ENCODE assay signal across 34 cellular contexts in genomic region chr6:137170266-137171052, GRCh38. TPM values are rescaled to one million over a fixed set of nuclear protein-coding genes. Genes with fewer than 3 reads are reported as not detected.
"Had no signal": no experiment of that assay in that cellular context is flagged by ENCODE, and none has a peak within 500 bp of the region (broad histone marks: within the 10 kb centered on the region; RNA-seq: fewer than 3 reads in every experiment).

No MANE protein-coding gene starts in this region.

- H3K9me3 ChIP-seq: psoas muscle, thoracic aorta, uterus had no signal

- H3K27me3 ChIP-seq: neural progenitor cell, uterus had no signal

- H3K9me3 Mint-ChIP-seq: activated naive CD4-positive, alpha-beta T cell treated with anti-CD3 and anti-CD28 coated beads, Interleukin-2, amount 50 U/mL, for 24 hours; activated T-cell treated with anti-CD3 and anti-CD28 coated beads, Interleukin-2, amount 50 U/mL, for 24 hours; activated T-helper 17 cell treated with anti-CD3 and anti-CD28 coated beads, Interleukin-2, amount 50 U/mL, for 72 hours; natural killer cell had no signal

- H3K4me3 Mint-ChIP-seq: activated CD4-positive, alpha-beta memory T cell treated with anti-CD3 and anti-CD28 coated beads for 36 hours; activated CD4-positive, alpha-beta T cell treated with anti-CD3 and anti-CD28 coated beads, Interleukin-2, amount 10 ng/mL, durations not matched to agents 24 days and 14 days; activated naive CD4-positive, alpha-beta T cell treated with anti-CD3 and anti-CD28 coated beads, Interleukin-2, amount 50 U/mL, for 24 hours; activated naive CD8-positive, alpha-beta T cell treated with anti-CD3 and anti-CD28 coated beads, Interleukin-2, amount 50 U/mL, for 24 hours; activated T-cell treated with anti-CD3 and anti-CD28 coated beads, Interleukin-2, amount 50 U/mL, for 24 hours; activated T-helper 17 cell treated with anti-CD3 and anti-CD28 coated beads, Interleukin-2, amount 50 U/mL, for 72 hours; effector memory CD8-positive, alpha-beta T cell; natural killer cell; neural progenitor cell; type B pancreatic cell had no signal

- H3K36me3 Mint-ChIP-seq: activated naive CD4-positive, alpha-beta T cell treated with anti-CD3 and anti-CD28 coated beads, Interleukin-2, amount 50 U/mL, for 24 hours; natural killer cell; neural progenitor cell; type B pancreatic cell had no signal

- H3K9ac ChIP-seq: neural progenitor cell, parathyroid adenoma had no signal

- H3K4me3 ChIP-seq: neural progenitor cell, psoas muscle, smooth muscle cell, thoracic aorta, uterus had no signal

- H3K36me3 ChIP-seq: neural progenitor cell, thoracic aorta, uterus had no signal

- H3K4me1 ChIP-seq: neural progenitor cell, psoas muscle, uterus had no signal

- H3K27me3 Mint-ChIP-seq: effector memory CD8-positive, alpha-beta T cell; type B pancreatic cell had no signal

- DNase-seq: activated CD4-positive, alpha-beta memory T cell treated with anti-CD3 and anti-CD28 coated beads for 36 hours; activated CD4-positive, alpha-beta T cell treated with anti-CD3 and anti-CD28 coated beads, Interleukin-2, amount 10 ng/mL, durations not matched to agents 24 days and 14 days; activated CD8-positive, alpha-beta memory T cell treated with anti-CD3 and anti-CD28 coated beads, Interleukin-2, amount 50 U/mL, for 4 hours; activated gamma-delta T cell treated with Interleukin-2 at 50 U/mL for 16 hours; activated naive CD8-positive, alpha-beta T cell treated with anti-CD3 and anti-CD28 coated beads, Interleukin-2, amount 50 U/mL, for 24 hours; activated T-cell treated with anti-CD3 and anti-CD28 coated beads, Interleukin-2, amount 50 U/mL, for 24 hours; amygdala; caudate nucleus; cortex of kidney; effector memory CD8-positive, alpha-beta T cell; foreskin fibroblast; head of caudate nucleus; hypothalamus; natural killer cell; occipital lobe; psoas muscle; stimulated activated CD4-positive, alpha-beta T cell treated with anti-CD3 and anti-CD28 coated beads, Interleukin-1b, Interleukin-23, amount 100 ng/mL, for 48 hours; stimulated activated CD4-positive, alpha-beta T cell treated with anti-CD3 and anti-CD28 coated beads, Interleukin-4, amount 100 ng/mL, for 4 hours; stimulated activated CD8-positive, alpha-beta memory T cell treated with anti-CD3 and anti-CD28 coated beads, Interleukin-4, amount 100 ng/mL, for 48 hours; stimulated activated naive CD8-positive, alpha-beta T cell treated with anti-CD3 and anti-CD28 coated beads, Interleukin-15, Interleukin-2, amounts not matched to agents 100 U/mL and 50 U/mL, for 24 hours; T-helper 1 cell; uterus had no signal

- H3K27ac Mint-ChIP-seq: activated CD4-positive, alpha-beta memory T cell treated with anti-CD3 and anti-CD28 coated beads for 36 hours; activated CD4-positive, alpha-beta T cell treated with anti-CD3 and anti-CD28 coated beads, Interleukin-2, amount 10 ng/mL, durations not matched to agents 24 days and 14 days; activated naive CD4-positive, alpha-beta T cell treated with anti-CD3 and anti-CD28 coated beads, Interleukin-2, amount 50 U/mL, for 24 hours; activated T-cell treated with anti-CD3 and anti-CD28 coated beads, Interleukin-2, amount 50 U/mL, for 24 hours; activated T-helper 17 cell treated with anti-CD3 and anti-CD28 coated beads, Interleukin-2, amount 50 U/mL, for 72 hours; effector memory CD8-positive, alpha-beta T cell; natural killer cell; neural progenitor cell; type B pancreatic cell had no signal

- ATAC-seq: activated CD4-positive, CD25-positive, alpha-beta regulatory T cell treated with anti-CD3 and anti-CD28 coated beads, Interleukin-2, amount 50 U/mL, for 24 hours; activated naive CD8-positive, alpha-beta T cell treated with anti-CD3 and anti-CD28 coated beads, Interleukin-2, amount 50 U/mL, for 24 hours; activated T-helper 17 cell treated with anti-CD3 and anti-CD28 coated beads, Interleukin-2, amount 50 U/mL, for 72 hours; effector memory CD8-positive, alpha-beta T cell; natural killer cell; psoas muscle; stimulated activated naive CD8-positive, alpha-beta T cell treated with anti-CD3 and anti-CD28 coated beads, Interleukin-15, Interleukin-2, amounts not matched to agents 100 U/mL and 50 U/mL, for 24 hours had no signal

RNA-seq across cellular contexts. Expression of gene IL22RA2, which starts 3.0 kb away (rescaled TPM):
- total RNA-seq: activated CD4-positive, alpha-beta memory T cell treated with anti-CD3 and anti-CD28 coated beads for 36 hours; activated CD4-positive, alpha-beta T cell treated with anti-CD3 and anti-CD28 coated beads, Interleukin-2, amount 10 ng/mL, durations not matched to agents 24 days and 14 days; activated CD8-positive, alpha-beta memory T cell treated with anti-CD3 and anti-CD28 coated beads for 36 hours; activated T-helper 17 cell treated with anti-CD3 and anti-CD28 coated beads, Interleukin-2, amount 50 U/mL, for 72 hours; chondrocyte; endothelial cell of umbilical vein; kidney epithelial cell; natural killer cell; occipital lobe; psoas muscle; smooth muscle cell; thoracic aorta; uterus had no signal
